9 cellular contexts compared by ENCODE assay signal in genomic region chr9:120867676-120868338, GRCh38. TPM values are rescaled to one million over a fixed set of nuclear protein-coding genes. Genes with fewer than 3 reads are reported as not detected.
A peak's percentile ranks its signal among the peaks of the same experiment; 100 is the strongest.
DNase-seq lines count a peak whose midpoint lies in the region; ATAC-seq, FAIRE-seq and TF ChIP-seq lines count a peak whose summit lies in the region.
"Had no signal": no experiment of that assay in that cellular context is flagged by ENCODE, and none has a peak within 500 bp of the region (broad histone marks: within the 10 kb centered on the region; RNA-seq: fewer than 3 reads in every experiment).

No MANE protein-coding gene starts in this region.

- H3K27ac ChIP-seq in GM12878 (ENCODE audit: control insufficient read depth, insufficient read depth) (no peak overlapping the region), tibial artery (peak overlapping the region; percentile 81 to 87)

- BruUV-seq in GM12878 (replicated peaks; lab: Mats Ljungman, UMichigan), result no TSS peak

- intact Hi-C loops in GM12878 (cut with micrococcal nuclease; ENCODE audit: unreplicated experiment) (loop anchor here (2.0 kb wide), 2 partner anchors 25 to 69 kb away; partner anchors contain the start of gene PSMD5), tibial artery (cut with DNase I; ENCODE audit: low total_unique reads) (loop anchor here (10.0 kb wide), 1 partner anchor 207 kb away; the partner anchor contains the start of gene CNTRL)

- H3K4me2 ChIP-seq in GM12878 (ENCODE audit: control insufficient read depth, insufficient read depth), result peak overlapping the region; percentile 87; the same call in 1 of the 2 replicates

- in situ Hi-C loops in GM12878 (cut with MboI), result no loop called here

- no peak for ATAC-seq in GM12878
- no peak for ATAC-seq in HG02840 (IDR thresholded peaks at IDR 0.05; ENCODE audit: low FRiP score, unreplicated experiment)

- H4K20me1 ChIP-seq in GM12878 (ENCODE audit: control insufficient read depth, insufficient read depth), result no peaks in the 10 kb centered on the region

- no peak overlapping the region for H2AFZ ChIP-seq in GM12878 (ENCODE audit: control insufficient read depth, low read depth, low read length)

- no peak for FAIRE-seq in GM12878 (lab: Jason Lieb, UNC)
- FAIRE-seq: D721Med had no signal

- H3K27me3 ChIP-seq in GM12878 (replicated peaks in 1 of 2; ENCODE audit: control insufficient read depth in 2 of 2, insufficient read depth in 2 of 2, low read length in 1 of 2) (no peaks in the 10 kb centered on the region), tibial artery (no peaks in the 10 kb centered on the region)

- H3K4me3 ChIP-seq in GM12878 (peak overlapping the region; percentile 50), tibial artery (peak overlapping the region; percentile 54 to 61)

- no peaks in the 10 kb centered on the region for H3K9me3 ChIP-seq in GM12878 (replicated peaks; ENCODE audit: control insufficient read depth, insufficient read depth, low read length)
- no peaks in the 10 kb centered on the region for H3K9me3 ChIP-seq in tibial artery

- no peak for TF ChIP-seq RAD21 in GM12878 (IDR thresholded peaks at IDR 0.05; ENCODE audit: insufficient read depth, low read depth, low read length)

- RAD21 ChIA-PET in GM12878 (lab: Charles Lee; ENCODE audit: unreplicated experiment), result interaction anchor here (1.1 to 3.7 kb wide), 6 partner anchors 25 to 112 kb away, joined by 3 to 34 read pairs (median 6); partner anchors contain the start of gene FBXW2

- no peak for TF ChIP-seq EP300 in GM12878 (IDR thresholded peaks at IDR 0.05; ENCODE audit: borderline replicate concordance in 1 of 2, control insufficient read depth in 1 of 2, low read depth in 2 of 2, low read length in 2 of 2)

- POLR2A ChIA-PET in GM12878 (lab: Charles Lee) (interaction anchor here (0.8 to 2.4 kb wide), 4 partner anchors 23 to 108 kb away, joined by 3 to 11 read pairs (median 4); no protein-coding TSS in a partner anchor), GM10248 (lab: Yijun Ruan, JAX) (interaction anchor here (1.0 kb wide), 1 partner anchor 29 kb away, joined by 9 read pairs; no protein-coding TSS in a partner anchor)

- H3K4me1 ChIP-seq in GM12878 (ENCODE audit: control insufficient read depth, insufficient read depth, low read length) (peaks cover 11% of the 10 kb centered on the region), tibial artery (peaks cover 0 to 17% (median 12%) of the 10 kb centered on the region in 4 donors)

- H3K36me3 ChIP-seq in GM12878 (ENCODE audit: control insufficient read depth in 2 of 2, insufficient read depth in 2 of 2, low read length in 1 of 2) (peaks cover 13 to 35% of the 10 kb centered on the region in 2 experiments), tibial artery (peaks cover 2 to 51% (median 28%) of the 10 kb centered on the region in 3 donors)

- DNase-seq in activated effector memory CD4-positive, alpha-beta T cell treated with anti-CD3 and anti-CD28 coated beads, Interleukin-2, amount 50 U/mL, for 16 hours, result peak; percentile 62
- no peak for DNase-seq in activated effector memory CD4-positive, alpha-beta T cell treated with Interleukin-2 at 50 U/mL for 16 hours
- DNase-seq in GM12878 (ENCODE audit: low read depth, low spot score), result no peak
- DNase-seq in mesenteric fat pad (ENCODE audit: low spot score), result peak; percentile 82
- DNase-seq in tibial artery, result peak in 1 of 2 donors; percentile 66
- DNase-seq in inferior parietal cortex (ENCODE audit: extremely low spot score), result no peak
- no peak for DNase-seq in GM10248 (ENCODE audit: extremely low spot score)

- no peak overlapping the region for H3K9ac ChIP-seq in GM12878 (ENCODE audit: control insufficient read depth, insufficient read depth, low read length)

- WGBS in GM12878 (ENCODE audit: insufficient coverage, insufficient replicate concordance, low lambda C conversion rate, missing lambda C conversion rate), result 86% methylated on average over 15 of the region's 15 CpGs

- TF ChIP-seq CTCF in GM12878 (IDR thresholded peaks at IDR 0.05 in 2 of 3, conservative IDR thresholded peaks at IDR 0.05 in 1 of 3; ENCODE audit: control insufficient read depth in 2 of 3, extremely low read depth in 1 of 3, insufficient read depth in 1 of 3, low read depth in 3 of 3, low read length in 3 of 3) (no peak), tibial artery (IDR thresholded peaks at IDR 0.05) (no peak), GM10248 (IDR thresholded peaks at IDR 0.05; ENCODE audit: control extremely low read depth, extremely low read depth, low read depth, missing control alignments) (no peak)

- H3K79me2 ChIP-seq in GM12878 (ENCODE audit: control insufficient read depth, insufficient read depth, low read length), result no peaks in the 10 kb centered on the region; the same call in none of the 2 replicates

- no peak for TF ChIP-seq POLR2A in GM12878 (IDR thresholded peaks at IDR 0.05; ENCODE audit: low read depth, low read length)

- SMC1A ChIA-PET in GM12878 (lab: Charles Lee; ENCODE audit: uncharacterized antibody, unreplicated experiment), result interaction anchor here (0.9 to 4.6 kb wide), 13 partner anchors 11 to 204 kb away, joined by 3 to 57 read pairs (median 3); no protein-coding TSS in a partner anchor

- CTCF ChIA-PET in GM12878 (lab: Yijun Ruan, JAX) (interaction anchor here (1.2 to 6.0 kb wide), 7 partner anchors 13 to 114 kb away, joined by 4 to 70 read pairs (median 14); no protein-coding TSS in a partner anchor), GM10248 (lab: Yijun Ruan, JAX) (interaction anchor here (0.9 to 3.5 kb wide), 8 partner anchors 9 to 68 kb away, joined by 3 to 22 read pairs (median 4); no protein-coding TSS in a partner anchor)

TF ChIP-seq in GM12878, 131 proteins besides CTCF, POLR2A, EP300 and RAD21 (continues in another document):
- TF ChIP-seq WRNIP1 (IDR thresholded peaks at IDR 0.05; ENCODE audit: borderline replicate concordance, low read depth, low read length) (no peak), SP1 (IDR thresholded peaks at IDR 0.05; ENCODE audit: low read depth, low read length) (no peak)

RNA-seq across cellular contexts. Expression of gene PHF19, which starts 9.2 kb away (rescaled TPM):
- 127 and 130 TPM in 2 replicates for total RNA-seq in GM12878 (2013; cell fraction: nucleolus; rRNA removed)
- total RNA-seq in GM12878 (2014; rRNA removed) (74.9 and 81.1 TPM in 2 replicates), GM12878 (2014; rRNA removed; fragmentation: Illumina TruSeq; extraction: Trizol) (63.1 and 74.8 TPM in 2 replicates), GM12878 (2021) (116 and 133 TPM in 2 replicates), mesenteric fat pad (13.7 TPM)
- 38.7 TPM for polyA plus RNA-seq in GM12878 (2011; ENCODE audit: low read depth)
- polyA plus RNA-seq in GM12878 (2011; rRNA removed) (45.5 and 71.1 TPM in 2 replicates), GM12878 (2014; fragmentation: Illumina TruSeq; extraction: Trizol) (64.7 and 94.2 TPM in 2 replicates), GM12878 (2014; fragmentation: Nextera tagmentation; extraction: Ambion mirVana) (10 to 100 TPM; 26.0 to 50.2 TPM), GM12878 (2014; rRNA removed) (98.6 and 106 TPM in 2 replicates), GM12878 (2016; fragmentation: Nextera tagmentation; extraction: Ambion mirVana) (100 to 1,000 TPM in 1 of 2 experiments, 10 to 100 TPM in 1; 97.9 to 113 TPM)
- polyA plus RNA-seq in GM12878 (2011; cell fraction: cytosol; rRNA removed), result 118 and 119 TPM in 2 replicates
- polyA plus RNA-seq in GM12878 (2011; cell fraction: nucleus; rRNA removed), result 334 and 350 TPM in 2 replicates
- 63.6 and 78.6 TPM in 2 replicates for polyA plus RNA-seq in GM12878 (2012)
- polyA minus RNA-seq in GM12878 (2011; rRNA and poly(A)+ RNA removed), result 85.9 and 103 TPM in 2 replicates
- 31.7 and 47.3 TPM in 2 replicates for polyA minus RNA-seq in GM12878 (2011; cell fraction: cytosol; rRNA and poly(A)+ RNA removed)
- polyA minus RNA-seq in GM12878 (2011; cell fraction: nucleus; rRNA and poly(A)+ RNA removed), result 69.5 and 128 TPM in 2 replicates

RNA-seq across cellular contexts. Expression of gene PSMD5, which starts 25.1 kb away (rescaled TPM):
- 17.9 and 18.6 TPM in 2 replicates for total RNA-seq in GM12878 (2013; cell fraction: nucleolus; rRNA removed)
- total RNA-seq in GM12878 (2014; rRNA removed) (19.9 and 20.8 TPM in 2 replicates), GM12878 (2014; rRNA removed; fragmentation: Illumina TruSeq; extraction: Trizol) (20.9 and 23.1 TPM in 2 replicates), GM12878 (2021) (34.4 and 47.7 TPM in 2 replicates), mesenteric fat pad (54.6 TPM)
- 7.3 TPM for polyA plus RNA-seq in GM12878 (2011; ENCODE audit: low read depth)
- polyA plus RNA-seq in GM12878 (2011; rRNA removed) (19.0 and 26.6 TPM in 2 replicates), GM12878 (2014; fragmentation: Illumina TruSeq; extraction: Trizol) (31.8 and 41.4 TPM in 2 replicates), GM12878 (2014; fragmentation: Nextera tagmentation; extraction: Ambion mirVana) (10 to 100 TPM in 1 of 2 experiments, 1 to 10 TPM in 1; 8.8 to 11.4 TPM), GM12878 (2014; rRNA removed) (21.6 and 27.1 TPM in 2 replicates), GM12878 (2016; fragmentation: Nextera tagmentation; extraction: Ambion mirVana) (10 to 100 TPM; 35.9 to 40.4 TPM)
- 9.0 and 9.6 TPM in 2 replicates for polyA plus RNA-seq in GM12878 (2011; cell fraction: cytosol; rRNA removed)
- 4.9 and 7.6 TPM in 2 replicates for polyA plus RNA-seq in GM12878 (2011; cell fraction: nucleus; rRNA removed)
- polyA plus RNA-seq in GM12878 (2012), result 11.2 and 13.3 TPM in 2 replicates
- polyA minus RNA-seq in GM12878 (2011; rRNA and poly(A)+ RNA removed), result 9.0 and 10.4 TPM in 2 replicates
- polyA minus RNA-seq in GM12878 (2011; cell fraction: cytosol; rRNA and poly(A)+ RNA removed), result 10.7 and 19.0 TPM in 2 replicates
- 5.8 and 6.3 TPM in 2 replicates for polyA minus RNA-seq in GM12878 (2011; cell fraction: nucleus; rRNA and poly(A)+ RNA removed)

RNA-seq across cellular contexts. Expression of gene TRAF1, which starts 58.8 kb away (rescaled TPM):
- 317 and 349 TPM in 2 replicates for total RNA-seq in GM12878 (2013; cell fraction: nucleolus; rRNA removed)
- total RNA-seq in GM12878 (2014; rRNA removed) (144 and 153 TPM in 2 replicates), GM12878 (2014; rRNA removed; fragmentation: Illumina TruSeq; extraction: Trizol) (111 and 116 TPM in 2 replicates), GM12878 (2021) (163 and 164 TPM in 2 replicates), mesenteric fat pad (1.6 TPM)
- polyA plus RNA-seq in GM12878 (2011; ENCODE audit: low read depth), result 44.2 TPM
- polyA plus RNA-seq in GM12878 (2011; rRNA removed) (106 and 147 TPM in 2 replicates), GM12878 (2014; fragmentation: Illumina TruSeq; extraction: Trizol) (82.8 and 140 TPM in 2 replicates), GM12878 (2014; fragmentation: Nextera tagmentation; extraction: Ambion mirVana) (10 to 100 TPM; 13.8 to 16.6 TPM), GM12878 (2014; rRNA removed) (153 and 156 TPM in 2 replicates), GM12878 (2016; fragmentation: Nextera tagmentation; extraction: Ambion mirVana) (10 to 100 TPM; 69.6 to 79.5 TPM)
- 186 and 209 TPM in 2 replicates for polyA plus RNA-seq in GM12878 (2011; cell fraction: cytosol; rRNA removed)
- polyA plus RNA-seq in GM12878 (2011; cell fraction: nucleus; rRNA removed), result 205 and 241 TPM in 2 replicates
- polyA plus RNA-seq in GM12878 (2012), result 65.1 and 86.6 TPM in 2 replicates
- polyA minus RNA-seq in GM12878 (2011; rRNA and poly(A)+ RNA removed), result 194 and 283 TPM in 2 replicates
- 61.2 and 66.6 TPM in 2 replicates for polyA minus RNA-seq in GM12878 (2011; cell fraction: cytosol; rRNA and poly(A)+ RNA removed)
- polyA minus RNA-seq in GM12878 (2011; cell fraction: nucleus; rRNA and poly(A)+ RNA removed), result 99.3 and 141 TPM in 2 replicates

Comparison
In these comparisons a context has a peak if more than half of its experiments do, and no peak if none do; other contexts are left out.
1. DNase-seq: peak in activated effector memory CD4-positive, alpha-beta T cell treated with anti-CD3 and anti-CD28 coated beads, Interleukin-2, amount 50 U/mL, for 16 hours (single experiment) and mesenteric fat pad (single experiment); none in activated effector memory CD4-positive, alpha-beta T cell treated with Interleukin-2 at 50 U/mL for 16 hours (single experiment), GM12878 (single experiment), inferior parietal cortex (single experiment) and GM10248 (single experiment).
2. RNA of gene TRAF1, which starts 58.8 kb away (total RNA-seq): 111 to 349 TPM in GM12878; 1.6 TPM in mesenteric fat pad (single experiment); every median in the first group is over 10 times any median in the second.